In the genomic region with DNA sequence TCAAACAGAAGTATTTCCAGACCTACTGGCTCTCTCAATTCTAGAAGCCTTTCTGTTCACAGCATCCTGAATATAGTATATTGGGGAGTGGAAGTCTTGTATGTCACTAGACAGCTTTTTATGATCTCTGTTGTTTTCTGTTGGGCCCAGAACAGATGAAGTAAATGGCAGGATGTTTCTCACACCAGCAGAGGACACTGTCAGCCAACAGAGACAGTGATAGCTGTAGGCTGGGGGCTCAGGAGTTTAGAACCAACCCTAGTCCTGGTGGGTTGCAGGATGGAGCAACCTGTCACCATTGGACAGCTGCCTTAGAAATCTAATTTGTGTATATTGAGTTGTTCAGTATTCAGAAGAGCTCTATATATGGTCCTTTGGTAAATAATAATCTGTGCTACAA, we compare ENCODE assay signal across 1 cellular context.
TF ChIP-seq lines count a peak whose summit lies in the region.

No MANE protein-coding gene starts in this region.

TF ChIP-seq in SK-N-SH, 30 proteins besides CTCF, POLR2A, EP300 and RAD21:
- no peak for TF ChIP-seq FOSL2 (IDR thresholded peaks at IDR 0.05; ENCODE audit: borderline replicate concordance, low read depth)
- no peak for TF ChIP-seq RXRA (IDR thresholded peaks at IDR 0.05; ENCODE audit: borderline replicate concordance, low read depth)
- no peak for TF ChIP-seq TCF12 (IDR thresholded peaks at IDR 0.05)
- TF ChIP-seq NRF1 (IDR thresholded peaks at IDR 0.05; ENCODE audit: low read depth, low read length), result no peak
- TF ChIP-seq NFIC (IDR thresholded peaks at IDR 0.05; ENCODE audit: borderline replicate concordance), result no peak
- no peak for TF ChIP-seq TAF1 (IDR thresholded peaks at IDR 0.05; ENCODE audit: borderline replicate concordance, low read depth, low read length)
- no peak for TF ChIP-seq MAX (IDR thresholded peaks at IDR 0.05; ENCODE audit: low read depth)
- TF ChIP-seq FOXM1 (IDR thresholded peaks at IDR 0.05; ENCODE audit: low read depth), result no peak
- no peak for TF ChIP-seq MXI1 (IDR thresholded peaks at IDR 0.05; ENCODE audit: low read depth, low read length)
- no peak for TF ChIP-seq JUND (IDR thresholded peaks at IDR 0.05)
- TF ChIP-seq, protein P1, sequence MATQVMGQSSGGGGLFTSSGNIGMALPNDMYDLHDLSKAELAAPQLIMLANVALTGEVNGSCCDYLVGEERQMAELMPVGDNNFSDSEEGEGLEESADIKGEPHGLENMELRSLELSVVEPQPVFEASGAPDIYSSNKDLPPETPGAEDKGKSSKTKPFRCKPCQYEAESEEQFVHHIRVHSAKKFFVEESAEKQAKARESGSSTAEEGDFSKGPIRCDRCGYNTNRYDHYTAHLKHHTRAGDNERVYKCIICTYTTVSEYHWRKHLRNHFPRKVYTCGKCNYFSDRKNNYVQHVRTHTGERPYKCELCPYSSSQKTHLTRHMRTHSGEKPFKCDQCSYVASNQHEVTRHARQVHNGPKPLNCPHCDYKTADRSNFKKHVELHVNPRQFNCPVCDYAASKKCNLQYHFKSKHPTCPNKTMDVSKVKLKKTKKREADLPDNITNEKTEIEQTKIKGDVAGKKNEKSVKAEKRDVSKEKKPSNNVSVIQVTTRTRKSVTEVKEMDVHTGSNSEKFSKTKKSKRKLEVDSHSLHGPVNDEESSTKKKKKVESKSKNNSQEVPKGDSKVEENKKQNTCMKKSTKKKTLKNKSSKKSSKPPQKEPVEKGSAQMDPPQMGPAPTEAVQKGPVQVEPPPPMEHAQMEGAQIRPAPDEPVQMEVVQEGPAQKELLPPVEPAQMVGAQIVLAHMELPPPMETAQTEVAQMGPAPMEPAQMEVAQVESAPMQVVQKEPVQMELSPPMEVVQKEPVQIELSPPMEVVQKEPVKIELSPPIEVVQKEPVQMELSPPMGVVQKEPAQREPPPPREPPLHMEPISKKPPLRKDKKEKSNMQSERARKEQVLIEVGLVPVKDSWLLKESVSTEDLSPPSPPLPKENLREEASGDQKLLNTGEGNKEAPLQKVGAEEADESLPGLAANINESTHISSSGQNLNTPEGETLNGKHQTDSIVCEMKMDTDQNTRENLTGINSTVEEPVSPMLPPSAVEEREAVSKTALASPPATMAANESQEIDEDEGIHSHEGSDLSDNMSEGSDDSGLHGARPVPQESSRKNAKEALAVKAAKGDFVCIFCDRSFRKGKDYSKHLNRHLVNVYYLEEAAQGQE (IDR thresholded peaks at IDR 0.05; ENCODE audit: low read depth, low read length), result no peak
- TF ChIP-seq SMC3 (IDR thresholded peaks at IDR 0.05; ENCODE audit: low read depth, low read length), result no peak
- no peak for TF ChIP-seq YY1 (IDR thresholded peaks at IDR 0.05; ENCODE audit: low read depth)
- TF ChIP-seq POLR2AphosphoS5 (IDR thresholded peaks at IDR 0.05; ENCODE audit: low read depth, low read length), result no peak
- TF ChIP-seq RCOR1 (IDR thresholded peaks at IDR 0.05; ENCODE audit: low read length), result no peak
- TF ChIP-seq ELF1 (IDR thresholded peaks at IDR 0.05), result no peak
- TF ChIP-seq, protein P2, sequence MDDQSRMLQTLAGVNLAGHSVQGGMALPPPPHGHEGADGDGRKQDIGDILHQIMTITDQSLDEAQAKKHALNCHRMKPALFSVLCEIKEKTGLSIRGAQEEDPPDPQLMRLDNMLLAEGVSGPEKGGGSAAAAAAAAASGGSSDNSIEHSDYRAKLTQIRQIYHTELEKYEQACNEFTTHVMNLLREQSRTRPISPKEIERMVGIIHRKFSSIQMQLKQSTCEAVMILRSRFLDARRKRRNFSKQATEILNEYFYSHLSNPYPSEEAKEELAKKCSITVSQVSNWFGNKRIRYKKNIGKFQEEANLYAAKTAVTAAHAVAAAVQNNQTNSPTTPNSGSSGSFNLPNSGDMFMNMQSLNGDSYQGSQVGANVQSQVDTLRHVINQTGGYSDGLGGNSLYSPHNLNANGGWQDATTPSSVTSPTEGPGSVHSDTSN (IDR thresholded peaks at IDR 0.05), result no peak
- TF ChIP-seq RFX5 (IDR thresholded peaks at IDR 0.05; ENCODE audit: low read length), result no peak
- no peak for TF ChIP-seq MEF2A (IDR thresholded peaks at IDR 0.05; ENCODE audit: borderline replicate concordance, low read depth)
